8 cellular contexts compared by ENCODE assay signal in the genomic region with DNA sequence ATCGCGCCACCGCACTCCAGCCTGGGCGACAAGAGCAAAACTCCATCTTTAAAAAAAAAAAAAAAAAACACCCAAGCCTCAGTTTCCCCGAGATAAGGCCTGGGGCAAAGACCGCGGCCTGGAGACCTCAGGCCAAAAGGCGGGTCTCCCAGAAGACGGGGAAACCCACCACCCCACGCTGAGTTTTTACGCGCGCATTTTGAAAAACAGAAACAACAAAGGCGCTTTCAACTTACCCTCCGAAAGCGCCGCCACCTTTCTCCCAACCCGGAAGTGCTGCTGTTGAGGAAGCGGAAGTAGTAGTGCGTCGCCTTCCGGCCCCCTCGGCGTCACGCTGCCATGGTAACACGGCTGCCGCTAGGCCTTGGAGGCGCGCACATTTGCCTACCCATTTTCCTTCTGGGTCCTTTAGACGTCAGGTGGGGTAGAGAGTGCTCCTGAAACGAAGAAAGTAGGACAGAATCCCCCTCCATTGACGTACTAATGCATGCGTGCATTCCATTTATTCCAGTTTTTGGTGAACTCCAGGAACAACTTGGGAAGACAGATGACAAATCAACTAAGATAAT. TPM values are rescaled to one million over a fixed set of nuclear protein-coding genes. Genes with fewer than 3 reads are reported as not detected.
DNase-seq lines count a peak whose midpoint lies in the region; ATAC-seq and TF ChIP-seq lines count a peak whose summit lies in the region.

A gene with protein sequence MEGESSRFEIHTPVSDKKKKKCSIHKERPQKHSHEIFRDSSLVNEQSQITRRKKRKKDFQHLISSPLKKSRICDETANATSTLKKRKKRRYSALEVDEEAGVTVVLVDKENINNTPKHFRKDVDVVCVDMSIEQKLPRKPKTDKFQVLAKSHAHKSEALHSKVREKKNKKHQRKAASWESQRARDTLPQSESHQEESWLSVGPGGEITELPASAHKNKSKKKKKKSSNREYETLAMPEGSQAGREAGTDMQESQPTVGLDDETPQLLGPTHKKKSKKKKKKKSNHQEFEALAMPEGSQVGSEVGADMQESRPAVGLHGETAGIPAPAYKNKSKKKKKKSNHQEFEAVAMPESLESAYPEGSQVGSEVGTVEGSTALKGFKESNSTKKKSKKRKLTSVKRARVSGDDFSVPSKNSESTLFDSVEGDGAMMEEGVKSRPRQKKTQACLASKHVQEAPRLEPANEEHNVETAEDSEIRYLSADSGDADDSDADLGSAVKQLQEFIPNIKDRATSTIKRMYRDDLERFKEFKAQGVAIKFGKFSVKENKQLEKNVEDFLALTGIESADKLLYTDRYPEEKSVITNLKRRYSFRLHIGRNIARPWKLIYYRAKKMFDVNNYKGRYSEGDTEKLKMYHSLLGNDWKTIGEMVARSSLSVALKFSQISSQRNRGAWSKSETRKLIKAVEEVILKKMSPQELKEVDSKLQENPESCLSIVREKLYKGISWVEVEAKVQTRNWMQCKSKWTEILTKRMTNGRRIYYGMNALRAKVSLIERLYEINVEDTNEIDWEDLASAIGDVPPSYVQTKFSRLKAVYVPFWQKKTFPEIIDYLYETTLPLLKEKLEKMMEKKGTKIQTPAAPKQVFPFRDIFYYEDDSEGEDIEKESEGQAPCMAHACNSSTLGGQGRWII (minus strand): TSS at position 287 of the 569 bp plus-strand sequence. CDS start 4,019 bp downstream, outside the sequence.

- TF ChIP-seq EP300 in transverse colon (IDR thresholded peaks at IDR 0.05; ENCODE audit: low read depth) = no peak

- H3K4me3 Mint-ChIP-seq in T-cell = peak within 1 kb of the TSS; percentile 72 to 94 (median 92)

- H3K4me3 ChIP-seq in GM12875 (ENCODE audit: low read depth, low read length) = peak within 1 kb of the TSS; percentile 82
- peak within 1 kb of the TSS; percentile 93 for H3K4me3 ChIP-seq in adipocyte (ENCODE audit: low read length)
- peak within 1 kb of the TSS; percentile 67 to 96 (median 82) for H3K4me3 ChIP-seq in heart right ventricle
- H3K4me3 ChIP-seq in transverse colon = peak within 1 kb of the TSS; percentile 61 to 94 (median 74)

- H3K9ac ChIP-seq in adipocyte (ENCODE audit: low read length) = peak within 1 kb of the TSS; percentile 87

- H3K27me3 Mint-ChIP-seq in T-cell = peaks cover 5 to 11% of the 10 kb centered on the region in 2 donors

- peak within 1 kb of the TSS; percentile 47 to 83 (median 76) for H3K27ac ChIP-seq in heart right ventricle
- H3K27ac ChIP-seq in transverse colon = peak within 1 kb of the TSS; percentile 44 to 79 (median 66)

- TF ChIP-seq POLR2A in transverse colon (IDR thresholded peaks at IDR 0.05) = no peak

- peaks cover 17% of the 10 kb centered on the region for H3K4me1 ChIP-seq in adipocyte (ENCODE audit: control insufficient read depth, insufficient read depth, low read length)
- H3K4me1 ChIP-seq in heart right ventricle = peaks cover 15 to 69% (median 57%) of the 10 kb centered on the region in 9 donors
- H3K4me1 ChIP-seq in transverse colon = peaks cover 19 to 46% (median 24%) of the 10 kb centered on the region in 4 donors

- H3K9me3 Mint-ChIP-seq in T-cell = no peaks in the 10 kb centered on the region

- DNase-seq in NCI-H146 treated with DMSO at 0.1 percent for 48 hours (lab: John Stamatoyannopoulos, UW; ENCODE audit: unreplicated experiment) (peak; percentile 56), T-cell (peak; percentile 81 to 96 (median 93)), adipocyte (ENCODE audit: low read depth) (peak; percentile 97), heart right ventricle (peak; percentile 91 to 93), posterior cingulate gyrus (peak; percentile 73 to 98 (median 87)), transverse colon (peak; percentile 93)

- 1% methylated on average over 30 to 33 of the region's 33 CpGs for WGBS in heart right ventricle, 2 donors
- 1% methylated on average over 24 to 30 of the region's 33 CpGs for WGBS in transverse colon (ENCODE audit: low coverage in 1 of 2), 2 donors

- TF ChIP-seq CTCF in GM12875 (IDR thresholded peaks at IDR 0.05; ENCODE audit: borderline replicate concordance, insufficient read depth, low read depth, low read length) (no peak), heart right ventricle (IDR thresholded peaks at IDR 0.05) (no peak), transverse colon (IDR thresholded peaks at IDR 0.05) (no peak)

- POLR2A ChIA-PET in T-cell (lab: Charles Lee) = interaction anchor here in 1 of 2 donors (0.6 to 0.7 kb wide), 2 partner anchors 259 to 1616 kb away, joined by 4 to 6 read pairs; no protein-coding TSS in a partner anchor

- H3K9me3 ChIP-seq in adipocyte (ENCODE audit: control insufficient read depth, low read length) = no peaks in the 10 kb centered on the region
- no peaks in the 10 kb centered on the region for H3K9me3 ChIP-seq in heart right ventricle
- H3K9me3 ChIP-seq in transverse colon = no peaks in the 10 kb centered on the region

- ATAC-seq in HG02870 (IDR thresholded peaks at IDR 0.05; ENCODE audit: unreplicated experiment) = peak; percentile 79
- ATAC-seq in T-cell (replicated peaks in 1 of 4) = peak; percentile 77 to 92 (median 84)
- peak; percentile 64 to 92 (median 84) for ATAC-seq in heart right ventricle

- H3K27ac Mint-ChIP-seq in T-cell = peak within 1 kb of the TSS; percentile 80 to 88

- H3K36me3 ChIP-seq in adipocyte (ENCODE audit: control insufficient read depth, insufficient read depth, low read length, severe bottlenecking) = peaks cover 9% of the 10 kb centered on the region
- H3K36me3 ChIP-seq in heart right ventricle = peaks cover 0 to 21% (median 13%) of the 10 kb centered on the region in 9 donors
- peaks cover 0 to 8% (median 0%) of the 10 kb centered on the region in 4 donors for H3K36me3 ChIP-seq in transverse colon

- H3K4me1 Mint-ChIP-seq in T-cell = peaks cover 57 to 65% (median 64%) of the 10 kb centered on the region in 3 donors

- H3K27me3 ChIP-seq in adipocyte (replicated peaks; ENCODE audit: control insufficient read depth, insufficient read depth, low read length) (peaks cover 23% of the 10 kb centered on the region), heart right ventricle (peaks cover 0 to 26% (median 19%) of the 10 kb centered on the region in 7 donors), transverse colon (peaks cover 27% of the 10 kb centered on the region)

- intact Hi-C loops in heart right ventricle (cut with DNase I) (loop anchor here in 1 of 10 donors (5.0 kb wide), 1 partner anchor 49 kb away; no protein-coding TSS in a partner anchor), posterior cingulate gyrus (cut with DNase I) (no loop called here), transverse colon (cut with DNase I; ENCODE audit: low total_unique reads) (no loop called here)

- H3K36me3 Mint-ChIP-seq in T-cell = peaks cover 20% of the 10 kb centered on the region

- in situ Hi-C loops in transverse colon (cut with MboI; ENCODE audit: low pct_ligation_motif_present in 1 of 4, low pct_unique_long_range_greater_than_20kb in 1 of 4, low sequenced_read_pairs in 3 of 4) = loop anchor here in 2 of 4 donors (25.0 kb wide), 1 partner anchor 406 kb away; no protein-coding TSS in a partner anchor

- CTCF ChIA-PET in T-cell (lab: Charles Lee) = interaction anchor here in 1 of 2 donors (0.7 kb wide), 1 partner anchor 171 kb away, joined by 4 read pairs; no protein-coding TSS in a partner anchor

RNA-seq across cellular contexts. Expression of the gene that starts here (rescaled TPM):
- total RNA-seq in T-cell = 10 to 100 TPM; 12.5 to 20.9 (median 19.2) TPM
- total RNA-seq in heart right ventricle = 10 to 100 TPM; 12.0 to 19.1 (median 15.8) TPM
- 10 to 100 TPM; 19.5 to 22.4 TPM for polyA plus RNA-seq in heart right ventricle
- total RNA-seq in transverse colon = 10 to 100 TPM in 2 of 4 donors, 1 to 10 TPM in 2; 6.4 to 14.2 (median 9.4) TPM

Comparison
In these comparisons a context has a peak if more than half of its experiments do, and no peak if none do; other contexts are left out.
1. Peak in every context shown above with its lines: DNase-seq, ATAC-seq, H3K4me3 ChIP-seq and H3K27ac ChIP-seq.